Comparison of ENCODE assay signal across 34 cellular contexts in the genomic region with DNA sequence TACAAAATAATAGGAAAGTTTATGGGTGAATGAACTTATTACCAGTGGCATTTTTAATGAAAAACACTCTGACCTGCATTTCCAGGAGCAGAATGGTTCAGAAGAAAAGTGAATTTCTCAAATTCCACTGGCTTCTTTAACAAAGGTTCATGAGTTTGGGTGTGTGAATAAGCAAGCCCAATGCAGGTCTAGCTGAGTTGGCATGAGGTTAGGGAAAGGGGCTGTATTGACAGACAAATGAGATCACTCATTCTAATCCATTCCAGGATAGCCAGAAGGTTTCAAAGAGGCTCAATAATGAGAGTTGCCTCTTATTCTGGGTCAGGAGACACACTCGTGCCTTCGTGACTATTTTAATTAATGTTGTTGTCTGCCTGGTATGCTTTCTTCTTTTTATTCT. TPM values are rescaled to one million over a fixed set of nuclear protein-coding genes. Genes with fewer than 3 reads are reported as not detected.
"Had no signal": no experiment of that assay in that cellular context is flagged by ENCODE, and none has a peak within 500 bp of the region (broad histone marks: within the 10 kb centered on the region; RNA-seq: fewer than 3 reads in every experiment).

No MANE protein-coding gene starts in this region.

- H3K27ac ChIP-seq: body of pancreas, epithelial cell of prostate, esophagus squamous epithelium, gastroesophageal sphincter, VCaP had no signal

- DNase-seq: activated B cell treated with CpG ODN at 0.5 μM for 24 hours; activated CD4-positive, alpha-beta T cell treated with anti-CD3 and anti-CD28 coated beads for 48 hours; activated CD4-positive, alpha-beta T cell treated with anti-CD3 and anti-CD28 coated beads, Interleukin-2, amount 50 U/mL, for 1 hour; activated CD4-positive, alpha-beta T cell treated with anti-CD3 and anti-CD28 coated beads, Interleukin-2, amount 50 U/mL, for 48 hours; activated CD8-positive, alpha-beta memory T cell treated with anti-CD3 and anti-CD28 coated beads for 24 hours; activated CD8-positive, alpha-beta T cell treated with anti-CD3 and anti-CD28 coated beads for 36 hours; activated effector memory CD4-positive, alpha-beta T cell treated with Interleukin-2 at 50 U/mL for 16 hours; activated gamma-delta T cell treated with Interleukin-2 at 50 U/mL for 16 hours; activated naive CD4-positive, alpha-beta T cell treated with anti-CD3 and anti-CD28 coated beads, Interleukin-2, amount 50 U/mL, for 16 hours; activated naive CD4-positive, alpha-beta T cell treated with Interleukin-2 at 50 U/mL for 16 hours; activated T-cell treated with anti-CD3 and anti-CD28 coated beads, Interleukin-2, amount 50 U/mL, for 4 hours; amniotic stem cell; anterior cingulate cortex; body of pancreas; caudate nucleus; cortex of kidney; dermis blood vessel endothelial cell; effector CD4-positive, alpha-beta T cell; effector memory CD8-positive, alpha-beta T cell; esophagus squamous epithelium; foreskin melanocyte; T-helper 2 cell had no signal

- H3K27ac Mint-ChIP-seq: activated B cell treated with CpG ODN at 0.5 μM for 24 hours; activated CD8-positive, alpha-beta T cell treated with anti-CD3 and anti-CD28 coated beads for 36 hours; activated naive CD8-positive, alpha-beta T cell; activated T-helper 17 cell treated with anti-CD3 and anti-CD28 coated beads, Interleukin-2, amount 50 U/mL, for 72 hours; effector memory CD8-positive, alpha-beta T cell had no signal

- ATAC-seq: activated CD4-positive, CD25-positive, alpha-beta regulatory T cell treated with anti-CD3 and anti-CD28 coated beads, Interleukin-2, amount 50 U/mL, for 24 hours; activated CD8-positive, alpha-beta T cell treated with anti-CD3 and anti-CD28 coated beads for 36 hours; activated T-cell treated with anti-CD3 and anti-CD28 coated beads, Interleukin-2, amount 50 U/mL, for 4 hours; activated T-helper 17 cell treated with anti-CD3 and anti-CD28 coated beads, Interleukin-2, amount 50 U/mL, for 72 hours; body of pancreas; effector memory CD8-positive, alpha-beta T cell; gastroesophageal sphincter; SK-N-SH treated with all-trans-retinoic acid at 6 μM for 48 hours had no signal

- H3K36me3 ChIP-seq: esophagus squamous epithelium, gastroesophageal sphincter had no signal

- H3K36me3 Mint-ChIP-seq: activated naive CD8-positive, alpha-beta T cell had no signal

- H3K4me3 Mint-ChIP-seq: activated B cell treated with CpG ODN at 0.5 μM for 24 hours; activated CD8-positive, alpha-beta T cell treated with anti-CD3 and anti-CD28 coated beads for 36 hours; activated naive CD8-positive, alpha-beta T cell; activated T-cell treated with anti-CD3 and anti-CD28 coated beads, Interleukin-2, amount 50 U/mL, for 4 hours; activated T-helper 17 cell treated with anti-CD3 and anti-CD28 coated beads, Interleukin-2, amount 50 U/mL, for 72 hours; effector memory CD8-positive, alpha-beta T cell had no signal

- H3K4me1 ChIP-seq: body of pancreas, esophagus squamous epithelium, gastroesophageal sphincter had no signal

- H3K27me3 ChIP-seq: body of pancreas, esophagus squamous epithelium, gastroesophageal sphincter had no signal

- H3K9me3 ChIP-seq: body of pancreas, gastroesophageal sphincter had no signal

- H3K27me3 Mint-ChIP-seq: activated B cell treated with CpG ODN at 0.5 μM for 24 hours; activated CD8-positive, alpha-beta T cell treated with anti-CD3 and anti-CD28 coated beads for 36 hours; activated naive CD8-positive, alpha-beta T cell; activated T-helper 17 cell treated with anti-CD3 and anti-CD28 coated beads, Interleukin-2, amount 50 U/mL, for 72 hours; effector memory CD8-positive, alpha-beta T cell had no signal

- H3K4me3 ChIP-seq: body of pancreas, esophagus squamous epithelium, gastroesophageal sphincter had no signal

- H3K9me3 Mint-ChIP-seq: activated B cell treated with CpG ODN at 0.5 μM for 24 hours; activated CD8-positive, alpha-beta T cell treated with anti-CD3 and anti-CD28 coated beads for 36 hours; activated T-helper 17 cell treated with anti-CD3 and anti-CD28 coated beads, Interleukin-2, amount 50 U/mL, for 72 hours had no signal

- H3K4me1 Mint-ChIP-seq: activated B cell treated with CpG ODN at 0.5 μM for 24 hours; activated T-helper 17 cell treated with anti-CD3 and anti-CD28 coated beads, Interleukin-2, amount 50 U/mL, for 72 hours had no signal

RNA-seq across cellular contexts. Expression of gene NPY2R, which starts 43.7 kb away (rescaled TPM):
- total RNA-seq: activated B cell treated with CpG ODN at 0.5 μM for 24 hours; activated CD8-positive, alpha-beta T cell treated with anti-CD3 and anti-CD28 coated beads for 36 hours; activated T-cell treated with anti-CD3 and anti-CD28 coated beads, Interleukin-2, amount 50 U/mL, for 4 hours; activated T-helper 17 cell treated with anti-CD3 and anti-CD28 coated beads, Interleukin-2, amount 50 U/mL, for 72 hours; chondrocyte; dermis blood vessel endothelial cell; esophagus squamous epithelium; fibroblast of lung; fibroblast of villous mesenchyme; T-helper 1 cell treated with Interleukin-12 subunit alpha and Interleukin-12 subunit beta and Interleukin-4 antibody, amounts not matched to agents 30 ng/mL and 1 ng/mL, for 36 hours had no signal
- polyA plus RNA-seq: esophagus, fibroblast of lung had no signal
